14 cellular contexts compared by ENCODE assay signal in genomic region chr6:112355978-112356377, GRCh38. TPM values are rescaled to one million over a fixed set of nuclear protein-coding genes. Genes with fewer than 3 reads are reported as not detected.
"Had no signal": no experiment of that assay in that cellular context is flagged by ENCODE, and none has a peak within 500 bp of the region (broad histone marks: within the 10 kb centered on the region; RNA-seq: fewer than 3 reads in every experiment).

No MANE protein-coding gene starts in this region.

RNA-seq across cellular contexts. Expression of gene RFPL4B, which starts 8.8 kb away (rescaled TPM):
- total RNA-seq: activated B cell treated with CpG ODN at 0.5 μM for 24 hours; activated CD4-positive, alpha-beta memory T cell treated with anti-CD3 and anti-CD28 coated beads for 36 hours; activated CD4-positive, alpha-beta memory T cell treated with anti-CD3 and anti-CD28 coated beads, Interleukin-2, amount 10 ng/mL, durations not matched to agents 7 days and 5 days; activated CD4-positive, alpha-beta T cell treated with anti-CD3 and anti-CD28 coated beads for 36 hours; activated CD4-positive, alpha-beta T cell treated with anti-CD3 and anti-CD28 coated beads, Interleukin-2, amount 10 ng/mL, durations not matched to agents 24 days and 14 days; activated CD4-positive, alpha-beta T cell treated with anti-CD3 and anti-CD28 coated beads, Interleukin-2, amount 10 ng/mL, durations not matched to agents 7 days and 5 days; activated CD8-positive, alpha-beta memory T cell treated with anti-CD3 and anti-CD28 coated beads for 36 hours; activated CD8-positive, alpha-beta memory T cell treated with anti-CD3 and anti-CD28 coated beads, Interleukin-2, amount 10 ng/mL, durations not matched to agents 7 days and 5 days; activated CD8-positive, alpha-beta T cell treated with anti-CD3 and anti-CD28 coated beads for 36 hours; activated CD8-positive, alpha-beta T cell treated with anti-CD3 and anti-CD28 coated beads, Interleukin-2, amount 10 ng/mL, durations not matched to agents 7 days and 5 days; T-helper 1 cell treated with Interleukin-12 subunit alpha and Interleukin-12 subunit beta and Interleukin-4 antibody, amounts not matched to agents 30 ng/mL and 1 ng/mL, for 36 hours; T-helper 17 cell; T-helper 2 cell treated with Interferon-gamma antibody and Interleukin-4, amounts not matched to agents 100 ng/mL and 5 ng/mL, for 36 hours; WTC11 had no signal
